1 cellular context compared by ENCODE assay signal in genomic region chr1:180603223-180603849, GRCh38.
TF ChIP-seq lines count a peak whose summit lies in the region.

No MANE protein-coding gene starts in this region.

TF ChIP-seq in K562, 482 proteins besides CTCF, POLR2A, EP300 and RAD21 (continued from another document):
- TF ChIP-seq STAG1 (CRISPR knock-in tag; IDR thresholded peaks at IDR 0.05; ENCODE audit: borderline replicate concordance) (no peak), TFAM (CRISPR knock-in tag; conservative IDR thresholded peaks at IDR 0.05) (no peak), THRAP3 (IDR thresholded peaks at IDR 0.05; ENCODE audit: borderline replicate concordance) (no peak), JUND (IDR thresholded peaks at IDR 0.05; ENCODE audit: borderline replicate concordance, low read depth, low read length) (peak; percentile 23; the same call in 1 of the 2 replicates), JUND (tag; IDR thresholded peaks at IDR 0.05; ENCODE audit: borderline replicate concordance, low read depth, low read length) (peak; percentile 63; the same call in 1 of the 3 replicates), L3MBTL2 (IDR thresholded peaks at IDR 0.05) (peak; percentile 70), ZFX (CRISPR knock-in tag; IDR thresholded peaks at IDR 0.05) (peak; percentile 73), CBFA2T2 (conservative IDR thresholded peaks at IDR 0.05) (peak; percentile 84), LCOR (CRISPR knock-in tag; IDR thresholded peaks at IDR 0.05) (0 out of 2 replicates have a peak, but pooled peaks have one; percentile 31), STAT5A (IDR thresholded peaks at IDR 0.05; ENCODE audit: borderline replicate concordance, low read length) (peak; percentile 63; the same call in 1 of the 2 replicates), NR2C2 (CRISPR knock-in tag; IDR thresholded peaks at IDR 0.05) (no peak), NR2C2 (tag; IDR thresholded peaks at IDR 0.05) (peak; percentile 70; the same call in 1 of the 2 replicates), ZBTB49 (CRISPR knock-in tag; IDR thresholded peaks at IDR 0.05; ENCODE audit: borderline replicate concordance) (no peak), PHB2 (IDR thresholded peaks at IDR 0.05; ENCODE audit: low read depth) (no peak), MTA2 (IDR thresholded peaks at IDR 0.05; ENCODE audit: low read depth) (peak; percentile 61), CEBPG (CRISPR knock-in tag; IDR thresholded peaks at IDR 0.05) (0 out of 2 replicates have a peak, but pooled peaks have one; percentile 27), CEBPG (tag; conservative IDR thresholded peaks at IDR 0.05 in 1 of 2, IDR thresholded peaks at IDR 0.05 in 1 of 2) (no peak), TFAP4 (CRISPR knock-in tag; IDR thresholded peaks at IDR 0.05; ENCODE audit: borderline replicate concordance) (peak; percentile 46; the same call in 1 of the 2 replicates), NFATC3 (IDR thresholded peaks at IDR 0.05) (no peak), ELF1 (tag; IDR thresholded peaks at IDR 0.05) (no peak), ZNF436 (CRISPR knock-in tag; IDR thresholded peaks at IDR 0.05) (no peak), RREB1 (CRISPR knock-in tag; IDR thresholded peaks at IDR 0.05) (no peak)
- TF ChIP-seq, protein P1, sequence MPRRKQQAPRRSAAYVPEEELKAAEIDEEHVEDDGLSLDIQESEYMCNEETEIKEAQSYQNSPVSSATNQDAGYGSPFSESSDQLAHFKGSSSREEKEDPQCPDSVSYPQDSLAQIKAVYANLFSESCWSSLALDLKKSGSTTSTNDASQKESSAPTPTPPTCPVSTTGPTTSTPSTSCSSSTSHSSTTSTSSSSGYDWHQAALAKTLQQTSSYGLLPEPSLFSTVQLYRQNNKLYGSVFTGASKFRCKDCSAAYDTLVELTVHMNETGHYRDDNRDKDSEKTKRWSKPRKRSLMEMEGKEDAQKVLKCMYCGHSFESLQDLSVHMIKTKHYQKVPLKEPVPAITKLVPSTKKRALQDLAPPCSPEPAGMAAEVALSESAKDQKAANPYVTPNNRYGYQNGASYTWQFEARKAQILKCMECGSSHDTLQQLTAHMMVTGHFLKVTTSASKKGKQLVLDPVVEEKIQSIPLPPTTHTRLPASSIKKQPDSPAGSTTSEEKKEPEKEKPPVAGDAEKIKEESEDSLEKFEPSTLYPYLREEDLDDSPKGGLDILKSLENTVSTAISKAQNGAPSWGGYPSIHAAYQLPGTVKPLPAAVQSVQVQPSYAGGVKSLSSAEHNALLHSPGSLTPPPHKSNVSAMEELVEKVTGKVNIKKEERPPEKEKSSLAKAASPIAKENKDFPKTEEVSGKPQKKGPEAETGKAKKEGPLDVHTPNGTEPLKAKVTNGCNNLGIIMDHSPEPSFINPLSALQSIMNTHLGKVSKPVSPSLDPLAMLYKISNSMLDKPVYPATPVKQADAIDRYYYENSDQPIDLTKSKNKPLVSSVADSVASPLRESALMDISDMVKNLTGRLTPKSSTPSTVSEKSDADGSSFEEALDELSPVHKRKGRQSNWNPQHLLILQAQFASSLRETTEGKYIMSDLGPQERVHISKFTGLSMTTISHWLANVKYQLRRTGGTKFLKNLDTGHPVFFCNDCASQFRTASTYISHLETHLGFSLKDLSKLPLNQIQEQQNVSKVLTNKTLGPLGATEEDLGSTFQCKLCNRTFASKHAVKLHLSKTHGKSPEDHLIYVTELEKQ (CRISPR knock-in tag; IDR thresholded peaks at IDR 0.05) = no peak
- TF ChIP-seq, protein P2, sequence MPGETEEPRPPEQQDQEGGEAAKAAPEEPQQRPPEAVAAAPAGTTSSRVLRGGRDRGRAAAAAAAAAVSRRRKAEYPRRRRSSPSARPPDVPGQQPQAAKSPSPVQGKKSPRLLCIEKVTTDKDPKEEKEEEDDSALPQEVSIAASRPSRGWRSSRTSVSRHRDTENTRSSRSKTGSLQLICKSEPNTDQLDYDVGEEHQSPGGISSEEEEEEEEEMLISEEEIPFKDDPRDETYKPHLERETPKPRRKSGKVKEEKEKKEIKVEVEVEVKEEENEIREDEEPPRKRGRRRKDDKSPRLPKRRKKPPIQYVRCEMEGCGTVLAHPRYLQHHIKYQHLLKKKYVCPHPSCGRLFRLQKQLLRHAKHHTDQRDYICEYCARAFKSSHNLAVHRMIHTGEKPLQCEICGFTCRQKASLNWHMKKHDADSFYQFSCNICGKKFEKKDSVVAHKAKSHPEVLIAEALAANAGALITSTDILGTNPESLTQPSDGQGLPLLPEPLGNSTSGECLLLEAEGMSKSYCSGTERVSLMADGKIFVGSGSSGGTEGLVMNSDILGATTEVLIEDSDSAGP (CRISPR knock-in tag; IDR thresholded peaks at IDR 0.05) = no peak
TF ChIP-seq in K562: peak in this region for 49.
